25 cellular contexts compared by ENCODE assay signal in genomic region chr9:137711678-137712105, GRCh38.
A peak's percentile ranks its signal among the peaks of the same experiment; 100 is the strongest.
DNase-seq lines count a peak whose midpoint lies in the region; ATAC-seq and TF ChIP-seq lines count a peak whose summit lies in the region.
"Had no signal": no experiment of that assay in that cellular context is flagged by ENCODE, and none has a peak within 500 bp of the region (broad histone marks: within the 10 kb centered on the region; RNA-seq: fewer than 3 reads in every experiment).

No MANE protein-coding gene starts in this region.

- TF ChIP-seq CTCF in WERI-Rb-1 (IDR thresholded peaks at IDR 0.05; ENCODE audit: low read depth, low read length) (0 out of 2 replicates have a peak, but pooled peaks have one; percentile 5), type B pancreatic cell (conservative IDR thresholded peaks at IDR 0.05) (no peak)

- H3K36me3 ChIP-seq in WERI-Rb-1: peaks cover 30% of the 10 kb centered on the region

- no peaks in the 10 kb centered on the region for H3K27me3 Mint-ChIP-seq in activated naive CD8-positive, alpha-beta T cell treated with anti-CD3 and anti-CD28 coated beads, Interleukin-2, amount 50 U/mL, for 24 hours
- no peaks in the 10 kb centered on the region for H3K27me3 Mint-ChIP-seq in activated naive CD8-positive, alpha-beta T cell treated with anti-CD3 and anti-CD28 coated beads for 36 hours
- H3K27me3 Mint-ChIP-seq in memory B cell (no peaks in the 10 kb centered on the region), type B pancreatic cell (no peaks in the 10 kb centered on the region)
- H3K27me3 Mint-ChIP-seq: activated T-cell treated with anti-CD3 and anti-CD28 coated beads, Interleukin-2, amount 50 U/mL, for 24 hours; progenitor cell of endocrine pancreas had no signal

- no peak overlapping the region for H3K4me3 Mint-ChIP-seq in activated naive CD8-positive, alpha-beta T cell treated with anti-CD3 and anti-CD28 coated beads, Interleukin-2, amount 50 U/mL, for 24 hours
- no peak overlapping the region for H3K4me3 Mint-ChIP-seq in activated naive CD8-positive, alpha-beta T cell treated with anti-CD3 and anti-CD28 coated beads for 36 hours
- H3K4me3 Mint-ChIP-seq in memory B cell: no peak overlapping the region
- no peak overlapping the region for H3K4me3 Mint-ChIP-seq in type B pancreatic cell
- H3K4me3 Mint-ChIP-seq: activated naive CD4-positive, alpha-beta T cell treated with anti-CD3 and anti-CD28 coated beads for 36 hours; activated T-cell treated with anti-CD3 and anti-CD28 coated beads, Interleukin-2, amount 50 U/mL, for 24 hours; neural progenitor cell had no signal

- no peaks in the 10 kb centered on the region for H3K9me3 ChIP-seq in WERI-Rb-1 (ENCODE audit: severe bottlenecking)
- H3K9me3 ChIP-seq: breast epithelium, thyroid gland had no signal

- H3K36me3 Mint-ChIP-seq in activated naive CD8-positive, alpha-beta T cell treated with anti-CD3 and anti-CD28 coated beads, Interleukin-2, amount 50 U/mL, for 24 hours (ENCODE audit: low read depth): peaks cover 45% of the 10 kb centered on the region
- peaks cover 44% of the 10 kb centered on the region for H3K36me3 Mint-ChIP-seq in activated naive CD8-positive, alpha-beta T cell treated with anti-CD3 and anti-CD28 coated beads for 36 hours
- H3K36me3 Mint-ChIP-seq in memory B cell (peaks cover 27% of the 10 kb centered on the region), type B pancreatic cell (peaks cover 38% of the 10 kb centered on the region)

- no peak overlapping the region for H3K4me3 ChIP-seq in WERI-Rb-1 (ENCODE audit: low read depth, low read length)
- H3K4me3 ChIP-seq: breast epithelium, lower lobe of right lung, neural progenitor cell, SK-N-MC, stomach, thyroid gland had no signal

- peaks cover 15% of the 10 kb centered on the region for H3K9me3 Mint-ChIP-seq in activated naive CD8-positive, alpha-beta T cell treated with anti-CD3 and anti-CD28 coated beads, Interleukin-2, amount 50 U/mL, for 24 hours
- peaks cover 15% of the 10 kb centered on the region for H3K9me3 Mint-ChIP-seq in activated naive CD8-positive, alpha-beta T cell treated with anti-CD3 and anti-CD28 coated beads for 36 hours
- H3K9me3 Mint-ChIP-seq in memory B cell: peaks cover 7% of the 10 kb centered on the region
- H3K9me3 Mint-ChIP-seq in type B pancreatic cell: peaks cover 8% of the 10 kb centered on the region

- no peak for DNase-seq in activated naive CD8-positive, alpha-beta T cell treated with anti-CD3 and anti-CD28 coated beads, Interleukin-2, amount 50 U/mL, for 24 hours
- DNase-seq in activated naive CD8-positive, alpha-beta T cell treated with anti-CD3 and anti-CD28 coated beads for 36 hours: no peak
- DNase-seq in WERI-Rb-1 (no peak), memory B cell (ENCODE audit: low spot score in 2 of 2) (no peak), type B pancreatic cell (ENCODE audit: extremely low spot score, unreplicated experiment) (no peak), NCI-H446 (lab: John Stamatoyannopoulos, UW) (no peak)
- DNase-seq in activated CD8-positive, alpha-beta memory T cell treated with anti-CD3 and anti-CD28 coated beads for 24 hours: no peak
- DNase-seq: activated naive CD4-positive, alpha-beta T cell treated with anti-CD3 and anti-CD28 coated beads for 36 hours; activated T-cell treated with anti-CD3 and anti-CD28 coated beads, Interleukin-2, amount 50 U/mL, for 24 hours; amygdala; DMS153; GOT3; KBM-7; kidney; lower lobe of right lung; NCI-H1417; NCI-H2081; NCI-H774; stomach; thyroid gland had no signal

- peaks cover 41% of the 10 kb centered on the region for H3K4me1 Mint-ChIP-seq in activated naive CD8-positive, alpha-beta T cell treated with anti-CD3 and anti-CD28 coated beads, Interleukin-2, amount 50 U/mL, for 24 hours
- H3K4me1 Mint-ChIP-seq in activated naive CD8-positive, alpha-beta T cell treated with anti-CD3 and anti-CD28 coated beads for 36 hours: peaks cover 27% of the 10 kb centered on the region
- H3K4me1 Mint-ChIP-seq in memory B cell (peaks cover 43% of the 10 kb centered on the region), type B pancreatic cell (ENCODE audit: unreplicated experiment) (peaks cover 4% of the 10 kb centered on the region)

- H3K27ac ChIP-seq in WERI-Rb-1: no peak overlapping the region
- H3K27ac ChIP-seq: breast epithelium, lower lobe of right lung, neural progenitor cell, SK-N-MC, stomach, thyroid gland had no signal

- H3K27ac Mint-ChIP-seq in activated naive CD8-positive, alpha-beta T cell treated with anti-CD3 and anti-CD28 coated beads, Interleukin-2, amount 50 U/mL, for 24 hours: peak overlapping the region; percentile 37
- H3K27ac Mint-ChIP-seq in activated naive CD8-positive, alpha-beta T cell treated with anti-CD3 and anti-CD28 coated beads for 36 hours: no peak overlapping the region
- H3K27ac Mint-ChIP-seq in memory B cell (peak overlapping the region; percentile 51), type B pancreatic cell (peak overlapping the region; percentile 32)
- H3K27ac Mint-ChIP-seq: activated naive CD4-positive, alpha-beta T cell treated with anti-CD3 and anti-CD28 coated beads for 36 hours had no signal

- no peak for ATAC-seq in activated naive CD8-positive, alpha-beta T cell treated with anti-CD3 and anti-CD28 coated beads, Interleukin-2, amount 50 U/mL, for 24 hours
- ATAC-seq in memory B cell (ENCODE audit: low read depth): no peak
- no peak for ATAC-seq in GM18867 (IDR thresholded peaks at IDR 0.05; ENCODE audit: unreplicated experiment)

- H3K27me3 ChIP-seq in WERI-Rb-1 (ENCODE audit: insufficient read depth, low read depth, severe bottlenecking): no peaks in the 10 kb centered on the region
- H3K27me3 ChIP-seq: breast epithelium, neural progenitor cell, stomach, thyroid gland had no signal
